21 cellular contexts compared by ENCODE assay signal in the genomic region with DNA sequence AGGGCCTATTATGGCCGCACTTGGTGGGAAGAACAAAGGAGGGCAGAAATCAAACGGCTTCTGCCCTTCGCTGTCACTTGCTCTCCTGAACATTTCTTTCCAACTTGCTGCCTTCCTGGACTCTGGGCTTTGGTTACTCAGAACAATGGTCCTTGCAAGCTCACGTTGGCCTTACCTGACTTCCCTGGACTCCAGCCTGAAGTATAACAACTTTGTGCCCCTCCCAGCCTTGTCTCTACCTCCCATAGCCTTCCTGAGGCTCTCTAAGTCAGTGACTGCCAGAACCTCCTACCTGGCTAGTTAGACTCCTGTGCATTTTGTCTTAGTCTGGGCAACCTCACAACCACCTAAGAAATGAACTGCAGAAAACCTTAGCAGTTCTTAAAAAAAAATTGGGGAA. TPM values are rescaled to one million over a fixed set of nuclear protein-coding genes. Genes with fewer than 3 reads are reported as not detected.
A peak's percentile ranks its signal among the peaks of the same experiment; 100 is the strongest.
DNase-seq lines count a peak whose midpoint lies in the region; ATAC-seq, FAIRE-seq and TF ChIP-seq lines count a peak whose summit lies in the region.
"Had no signal": no experiment of that assay in that cellular context is flagged by ENCODE, and none has a peak within 500 bp of the region (broad histone marks: within the 10 kb centered on the region; RNA-seq: fewer than 3 reads in every experiment).

No MANE protein-coding gene starts in this region.

- H2BK15ac ChIP-seq in H1 (ENCODE audit: low read length) = no peak overlapping the region

- ATAC-seq in Panc1 (no peak), HG02763 (IDR thresholded peaks at IDR 0.05; ENCODE audit: unreplicated experiment) (no peak)

- no peak overlapping the region for H4K5ac ChIP-seq in H1 (ENCODE audit: insufficient read length, low read depth, low read length)

- TF ChIP-seq RAD21 in H1 (IDR thresholded peaks at IDR 0.05 in 1 of 2, conservative IDR thresholded peaks at IDR 0.05 in 1 of 2; ENCODE audit: low read depth in 2 of 2, low read length in 2 of 2) = no peak

- POLR2A ChIA-PET in Panc1 (lab: Charles Lee) = no interaction called here
- POLR2A ChIA-PET in H1 (lab: Charles Lee; ENCODE audit: partially characterized antibody) = no interaction called here

- no peak overlapping the region for H2BK20ac ChIP-seq in H1 (ENCODE audit: low read length)

- no peaks in the 10 kb centered on the region for H3K27me3 Mint-ChIP-seq in nephron progenitor cell (ENCODE audit: low read depth, poor library complexity)

- no peaks in the 10 kb centered on the region for H3K79me1 ChIP-seq in H1 (ENCODE audit: low read depth, low read length)

- H3K9ac ChIP-seq in H1 (replicated peaks in 1 of 4; ENCODE audit: extremely low read depth in 1 of 4, low read depth in 3 of 4, low read length in 3 of 4) (no peak overlapping the region), Karpas-422 (ENCODE audit: low read length) (no peak overlapping the region)
- H3K9ac ChIP-seq: SK-N-SH had no signal

- H2BK5ac ChIP-seq in H1 (ENCODE audit: low read depth, low read length) = no peak overlapping the region

- intact Hi-C loops in Panc1 (cut with micrococcal nuclease; ENCODE audit: unreplicated experiment) (no loop called here), stomach (cut with DNase I; ENCODE audit: low total_unique reads) (no loop called here), head of caudate nucleus (cut with DNase I) (no loop called here)

- H3K4me3 ChIP-seq in Panc1 (ENCODE audit: low read depth in 2 of 2, low read length in 2 of 2) (no peak overlapping the region), H1 (ENCODE audit: extremely low read depth in 1 of 4, insufficient read depth in 2 of 4, low read depth in 3 of 4, low read length in 4 of 4) (no peak overlapping the region), stomach (no peak overlapping the region), Karpas-422 (ENCODE audit: low read length) (no peak overlapping the region)

- H3K4me3 Mint-ChIP-seq in nephron progenitor cell = peak overlapping the region; percentile 15
- H3K4me3 Mint-ChIP-seq: CD8-positive, alpha-beta memory T cell had no signal

- CTCF ChIA-PET in Panc1 (lab: Charles Lee) (no interaction called here), H1 (lab: Charles Lee; ENCODE audit: partially characterized antibody) (no interaction called here)

- peak overlapping the region; percentile 91 for H3K27ac Mint-ChIP-seq in nephron progenitor cell
- H3K27ac Mint-ChIP-seq: CD8-positive, alpha-beta memory T cell had no signal

- no peaks in the 10 kb centered on the region for H3K79me2 ChIP-seq in H1 (ENCODE audit: control insufficient read depth in 1 of 2, insufficient read depth in 2 of 2, low read length in 2 of 2)
- H3K79me2 ChIP-seq in Karpas-422 (ENCODE audit: low read length) = no peaks in the 10 kb centered on the region

- no TSS peak for BruUV-seq in Panc1 (replicated peaks; lab: Mats Ljungman, UMichigan)

- no peaks in the 10 kb centered on the region for H3K9me3 Mint-ChIP-seq in nephron progenitor cell
- H3K9me3 Mint-ChIP-seq: CD8-positive, alpha-beta memory T cell had no signal

- H4K91ac ChIP-seq in H1 (replicated peaks; ENCODE audit: insufficient read length, low read length) = no peak overlapping the region

- H3K9me3 ChIP-seq in Panc1 (ENCODE audit: control insufficient read depth, insufficient read depth, low read depth, low read length) (no peaks in the 10 kb centered on the region), H1 (ENCODE audit: insufficient read depth in 2 of 2, low read depth in 1 of 2, low read length in 1 of 2) (no peaks in the 10 kb centered on the region), stomach (no peaks in the 10 kb centered on the region), Karpas-422 (ENCODE audit: low read length) (no peaks in the 10 kb centered on the region)
- H3K9me3 ChIP-seq: SK-N-SH had no signal

- no peaks in the 10 kb centered on the region for H3K9me2 ChIP-seq in Karpas-422 (replicated peaks; ENCODE audit: insufficient read depth, low read length)
- H3K9me2 ChIP-seq: SK-N-SH had no signal

- H3K4ac ChIP-seq in H1 (replicated peaks; ENCODE audit: insufficient read length, low read depth, low read length) = no peak overlapping the region

- H3K27me3 ChIP-seq in Panc1 (ENCODE audit: control insufficient read depth, insufficient read depth, low read length) (no peaks in the 10 kb centered on the region), H1 (replicated peaks in 1 of 4; ENCODE audit: control insufficient read depth in 3 of 4, extremely low read depth in 1 of 4, insufficient read depth in 3 of 4, low read length in 3 of 4) (no peaks in the 10 kb centered on the region), stomach (no peaks in the 10 kb centered on the region), Karpas-422 (ENCODE audit: low read length) (no peaks in the 10 kb centered on the region)

- no peak overlapping the region for H2BK12ac ChIP-seq in H1 (ENCODE audit: low read depth, low read length)

- H4K8ac ChIP-seq in H1 (ENCODE audit: extremely low read depth, insufficient read depth, low read length) = no peak overlapping the region; the same call in 1 of the 2 replicates

- DNase-seq in Panc1 (ENCODE audit: low read depth, low spot score) = no peak
- DNase-seq in H1 (ENCODE audit: low read depth in 1 of 2, low spot score in 2 of 2) = no peak
- DNase-seq in nephron progenitor cell = no peak
- DNase-seq in stomach = peak; percentile 59
- DNase-seq in head of caudate nucleus = no peak
- DNase-seq in Karpas-422 = no peak
- DNase-seq: ACHN; C1 segment of cervical spinal cord; CD8-positive, alpha-beta memory T cell; DMS79 treated with DMSO at 0.1 percent for 48 hours; H7; KBM-7; NCI-H1105 treated with DMSO at 0.1 percent for 48 hours; NCI-H1694 treated with DMSO at 0.1 percent for 48 hours; NCI-H2227 treated with DMSO at 0.1 percent for 48 hours; NCI-H510A treated with DMSO at 0.1 percent for 48 hours; NCI-H774; RPMI8226; SHP77 treated with DMSO at 0.1 percent for 48 hours; SK-N-SH had no signal

- peaks cover 10% of the 10 kb centered on the region for H3K4me1 Mint-ChIP-seq in nephron progenitor cell
- H3K4me1 Mint-ChIP-seq: CD8-positive, alpha-beta memory T cell had no signal

- H2AFZ ChIP-seq in H1 (ENCODE audit: low read length) = 0 out of 2 replicates have a peak overlapping the region, but pooled peaks have one; percentile 56
- no peak overlapping the region for H2AFZ ChIP-seq in Karpas-422 (ENCODE audit: low read length)

- no peak overlapping the region for H3K18ac ChIP-seq in H1 (ENCODE audit: extremely low read depth, low read length)

- H3K36me3 ChIP-seq in Panc1 (ENCODE audit: control insufficient read depth, insufficient read depth, low read length) (no peaks in the 10 kb centered on the region), H1 (ENCODE audit: control insufficient read depth in 2 of 4, insufficient read depth in 4 of 4, low read length in 3 of 4) (no peaks in the 10 kb centered on the region), stomach (no peaks in the 10 kb centered on the region), Karpas-422 (ENCODE audit: insufficient read depth, low read length) (no peaks in the 10 kb centered on the region)

- no peak overlapping the region for H2AK5ac ChIP-seq in H1 (ENCODE audit: low read depth, low read length)

- H3K56ac ChIP-seq in H1 (replicated peaks; ENCODE audit: insufficient read length, low read depth, low read length) = no peak overlapping the region

- H3K27ac ChIP-seq in Panc1 (ENCODE audit: low read length) = peak overlapping the region; percentile 9; the same call in 1 of the 2 replicates
- H3K27ac ChIP-seq in H1 (ENCODE audit: low read depth, low read length) = no peak overlapping the region
- peak overlapping the region; percentile 66 to 78 (median 68) for H3K27ac ChIP-seq in stomach
- H3K27ac ChIP-seq in Karpas-422 (ENCODE audit: low read length) = no peak overlapping the region

- TF ChIP-seq CTCF in Panc1 (IDR thresholded peaks at IDR 0.05) (no peak), H1 (IDR thresholded peaks at IDR 0.05; ENCODE audit: control extremely low read depth in 1 of 3, insufficient read depth in 1 of 3, low read depth in 1 of 3, low read length in 3 of 3) (no peak), nephron progenitor cell (IDR thresholded peaks at IDR 0.05) (no peak), stomach (IDR thresholded peaks at IDR 0.05) (no peak)

- TF ChIP-seq POLR2A in H1 (IDR thresholded peaks at IDR 0.05; ENCODE audit: control extremely low read depth in 1 of 2, low read depth in 2 of 2, low read length in 2 of 2) = no peak
- no peak for TF ChIP-seq POLR2A in stomach (IDR thresholded peaks at IDR 0.05)

- H3K14ac ChIP-seq in H1 (ENCODE audit: insufficient read length) = no peak overlapping the region

- TF ChIP-seq EP300 in H1 (IDR thresholded peaks at IDR 0.05; ENCODE audit: borderline replicate concordance in 1 of 2, low read depth in 2 of 2, low read length in 2 of 2) (no peak), stomach (IDR thresholded peaks at IDR 0.05) (no peak)

- no peak overlapping the region for H2BK120ac ChIP-seq in H1 (replicated peaks; ENCODE audit: low read depth, low read length)

- H3K23ac ChIP-seq in H1 (ENCODE audit: insufficient read length) = no peak overlapping the region

- in situ Hi-C loops in Panc1 (cut with HindIII; ENCODE audit: low pct_unique_long_range_greater_than_20kb, low sequenced_read_pairs) = no loop called here

- 85% methylated on average over 4 of the region's 4 CpGs; no CpG with 5 or more reads in 1 of the 2 experiments for WGBS in H1 (ENCODE audit: extremely low coverage in 1 of 2, insufficient coverage in 1 of 2, insufficient read length in 1 of 2, insufficient replicate concordance in 2 of 2, low coverage in 1 of 2, low lambda C conversion rate in 2 of 2, missing lambda C conversion rate in 1 of 2), 2 experiments
- WGBS in stomach, 5 donors = 29 to 59% (median 53%) methylated on average over 4 of the region's 4 CpGs

- H3K36me3 Mint-ChIP-seq in nephron progenitor cell (ENCODE audit: low read depth) = no peaks in the 10 kb centered on the region
- H3K36me3 Mint-ChIP-seq: CD8-positive, alpha-beta memory T cell had no signal

- FAIRE-seq in H1 (lab: Jason Lieb, UNC) = no peak

- H4K20me1 ChIP-seq in H1 (replicated peaks in 1 of 2; ENCODE audit: control insufficient read depth in 1 of 2, insufficient read depth in 2 of 2, low read length in 2 of 2) (no peaks in the 10 kb centered on the region), Karpas-422 (ENCODE audit: insufficient read depth, low read depth, low read length) (no peaks in the 10 kb centered on the region)

- no peaks in the 10 kb centered on the region for H3K23me2 ChIP-seq in H1 (ENCODE audit: low read depth, low read length)

- H3K4me2 ChIP-seq in H1 (ENCODE audit: insufficient read depth in 1 of 2, low read depth in 2 of 2, low read length in 2 of 2) = no peak overlapping the region
- H3K4me2 ChIP-seq in Karpas-422 (ENCODE audit: low read depth, low read length, poor library complexity, severe bottlenecking) = no peak overlapping the region
- H3K4me2 ChIP-seq: SK-N-SH had no signal

- H3K4me1 ChIP-seq in Panc1 (ENCODE audit: control insufficient read depth, insufficient read depth, low read length) (no peaks in the 10 kb centered on the region), H1 (replicated peaks in 1 of 4; ENCODE audit: control insufficient read depth in 3 of 4, insufficient read depth in 4 of 4, low read length in 3 of 4) (no peaks in the 10 kb centered on the region), stomach (peaks cover 0 to 14% (median 10%) of the 10 kb centered on the region in 4 donors), Karpas-422 (ENCODE audit: low read length) (no peaks in the 10 kb centered on the region)

RNA-seq across cellular contexts. Expression of gene ITPRID2, which starts 30.2 kb away (rescaled TPM):
- total RNA-seq in Panc1 (2021; ENCODE audit: unreplicated experiment) (261 TPM), stomach (100 to 1,000 TPM in 4 of 5 donors, 10 to 100 TPM in 1; 53.1 to 222 (median 146) TPM)
- 171 TPM for polyA plus RNA-seq in Panc1 (2012; ENCODE audit: insufficient read length)
- total RNA-seq in H1 (2021; fragmentation: NEBNext Ultra II Directional; extraction: Animal tissue kit (Norgen Biotek cat#: 25700)) = 12.6 and 13.5 TPM in 2 replicates
- polyA plus RNA-seq in H1 (2011; rRNA removed) (1.2 and 1.9 TPM in 2 replicates), stomach (10 to 100 TPM; 19.4 to 62.9 (median 37.6) TPM)
- 2.9 TPM for polyA plus RNA-seq in H1 (2011; cell fraction: cytosol; rRNA removed)
- polyA plus RNA-seq in H1 (2011; cell fraction: nucleus; rRNA removed) = 4.5 TPM
- polyA plus RNA-seq in H1 (2012, experiment 1 of 2) = 3.3 to 11.2 TPM (median 8.7 TPM) in 4 replicates
- polyA plus RNA-seq in H1 (2012, experiment 2 of 2) = 0.39 TPM
- 5.1 TPM for polyA plus RNA-seq in H1 (2013, experiment 1 of 2)
- 5.3 TPM for polyA plus RNA-seq in H1 (2013, experiment 2 of 2)
- polyA minus RNA-seq in H1 (2011; rRNA and poly(A)+ RNA removed) = 4.6 and 5.6 TPM in 2 replicates
- 3.9 TPM for polyA minus RNA-seq in H1 (2011; cell fraction: cytosol; rRNA and poly(A)+ RNA removed)
- polyA minus RNA-seq in H1 (2011; cell fraction: nucleus; rRNA and poly(A)+ RNA removed) = 11.9 TPM
- total RNA-seq in Karpas-422 (2014; rRNA removed; shearing (Covaris generic); ENCODE audit: low replicate concordance) = 82.0 and 136 TPM in 2 replicates

Comparison
In these comparisons a context has a peak if more than half of its experiments do, and no peak if none do; other contexts are left out.
1. H3K27ac ChIP-seq: peak in Panc1 (single experiment) and stomach (5 of 5); none in H1 (single experiment) and Karpas-422 (single experiment).